17 cellular contexts compared by ENCODE assay signal in genomic region chr2:226086190-226086589, GRCh38.
"Had no signal": no experiment of that assay in that cellular context is flagged by ENCODE, and none has a peak within 500 bp of the region (broad histone marks: within the 10 kb centered on the region; RNA-seq: fewer than 3 reads in every experiment).

No MANE protein-coding gene starts in this region.

- H3K27ac ChIP-seq: adrenal gland, esophagus muscularis mucosa, suprapubic skin, transverse colon, vagina had no signal

- H3K27me3 ChIP-seq: adrenal gland, esophagus muscularis mucosa, suprapubic skin, transverse colon, vagina had no signal

- H3K9me3 ChIP-seq: adrenal gland, esophagus muscularis mucosa, suprapubic skin, transverse colon, vagina had no signal

- DNase-seq: activated CD4-positive, CD25-positive, alpha-beta regulatory T cell treated with anti-CD3 and anti-CD28 coated beads, Interleukin-2, amount 50 U/mL, for 72 hours; activated gamma-delta T cell treated with Interleukin-2 at 50 U/mL for 16 hours; adrenal gland; effector CD8-positive, alpha-beta T cell; foreskin fibroblast; hypothalamus; right cardiac atrium; small intestine; stimulated activated CD4-positive, alpha-beta T cell treated with anti-CD3 and anti-CD28 coated beads, Interleukin-15, amount 100 ng/mL, for 24 hours; stimulated activated CD4-positive, alpha-beta T cell treated with anti-CD3 and anti-CD28 coated beads, Interleukin-2, amount 100 ng/mL, for 48 hours; stimulated activated naive CD8-positive, alpha-beta T cell treated with anti-CD3 and anti-CD28 coated beads, Interleukin-15, amount 100 ng/mL, for 72 hours; transverse colon had no signal

- ATAC-seq: activated naive CD4-positive, alpha-beta T cell treated with anti-CD3 and anti-CD28 coated beads, Interleukin-2, amount 50 U/mL, for 72 hours; right cardiac atrium; stimulated activated naive CD8-positive, alpha-beta T cell treated with anti-CD3 and anti-CD28 coated beads, Interleukin-15, amount 100 ng/mL, for 72 hours had no signal

- H3K36me3 ChIP-seq: adrenal gland, esophagus muscularis mucosa, suprapubic skin, transverse colon, vagina had no signal

- H3K4me1 ChIP-seq: adrenal gland, esophagus muscularis mucosa, suprapubic skin, transverse colon, vagina had no signal

- H3K4me3 ChIP-seq: adrenal gland, esophagus muscularis mucosa, lung, suprapubic skin, transverse colon, vagina had no signal
